In the genomic region with DNA sequence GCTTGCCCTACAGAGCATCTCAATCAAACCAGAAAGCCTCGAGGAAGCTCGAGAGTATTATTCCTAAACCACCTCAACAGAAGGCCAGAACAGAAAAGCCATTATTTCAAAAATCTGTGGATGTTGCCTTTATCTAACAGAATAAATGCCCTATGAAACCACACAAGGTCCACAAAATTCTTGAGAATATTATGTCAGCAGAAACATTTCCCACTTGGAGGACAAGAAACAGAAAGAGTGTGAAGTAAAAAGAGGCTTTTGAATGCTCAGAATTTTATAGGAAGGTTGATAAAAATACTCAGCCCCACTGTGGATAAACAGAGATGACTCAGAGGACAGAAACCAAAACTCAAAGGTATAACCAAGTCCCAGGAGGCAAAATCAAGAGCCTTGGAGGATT, we compare ENCODE assay signal across 23 cellular contexts.
"Had no signal": no experiment of that assay in that cellular context is flagged by ENCODE, and none has a peak within 500 bp of the region (broad histone marks: within the 10 kb centered on the region; RNA-seq: fewer than 3 reads in every experiment).

No MANE protein-coding gene starts in this region.

- H3K27ac Mint-ChIP-seq: activated CD4-positive, alpha-beta T cell treated with anti-CD3 and anti-CD28 coated beads, Interleukin-2, amount 10 ng/mL, durations not matched to agents 7 days and 5 days; activated CD8-positive, alpha-beta T cell treated with anti-CD3 and anti-CD28 coated beads, Interleukin-2, amount 10 ng/mL, durations not matched to agents 7 days and 5 days; activated naive CD8-positive, alpha-beta T cell; mesothelial cell of epicardium; natural killer cell; progenitor cell of endocrine pancreas; T-helper 2 cell treated with Interferon-gamma antibody and Interleukin-4, amounts not matched to agents 5 μg/mL and 100 μg/mL, for 36 hours had no signal

- H3K4me3 Mint-ChIP-seq: activated CD4-positive, alpha-beta T cell treated with anti-CD3 and anti-CD28 coated beads, Interleukin-2, amount 10 ng/mL, durations not matched to agents 7 days and 5 days; activated CD8-positive, alpha-beta T cell treated with anti-CD3 and anti-CD28 coated beads, Interleukin-2, amount 10 ng/mL, durations not matched to agents 7 days and 5 days; activated naive CD8-positive, alpha-beta T cell; mesothelial cell of epicardium; natural killer cell; T-helper 2 cell treated with Interferon-gamma antibody and Interleukin-4, amounts not matched to agents 5 μg/mL and 100 μg/mL, for 36 hours had no signal

- DNase-seq: activated CD4-positive, alpha-beta T cell treated with anti-CD3 and anti-CD28 coated beads, Interleukin-2, amount 10 ng/mL, durations not matched to agents 7 days and 5 days; activated CD4-positive, CD25-positive, alpha-beta regulatory T cell treated with anti-CD3 and anti-CD28 coated beads, Interleukin-2, amount 50 U/mL, for 72 hours; activated CD8-positive, alpha-beta T cell treated with anti-CD3 and anti-CD28 coated beads, Interleukin-2, amount 10 ng/mL, durations not matched to agents 7 days and 5 days; activated gamma-delta T cell treated with Interleukin-2 at 50 U/mL for 16 hours; adrenal gland; dermis blood vessel endothelial cell; effector CD8-positive, alpha-beta T cell; gastrocnemius medialis; hippocampal formation; kidney glomerular epithelial cell; left lung; natural killer cell; retina; spleen; stimulated activated CD4-positive, alpha-beta T cell treated with anti-CD3 and anti-CD28 coated beads, Interleukin-4, amount 100 ng/mL, for 1 hour; stimulated activated naive CD4-positive, alpha-beta T cell; testis; trophoblast cell; WERI-Rb-1 had no signal

- H3K27me3 Mint-ChIP-seq: activated CD4-positive, alpha-beta T cell treated with anti-CD3 and anti-CD28 coated beads, Interleukin-2, amount 10 ng/mL, durations not matched to agents 7 days and 5 days; activated naive CD8-positive, alpha-beta T cell; progenitor cell of endocrine pancreas had no signal

- H3K4me1 Mint-ChIP-seq: activated CD4-positive, alpha-beta T cell treated with anti-CD3 and anti-CD28 coated beads, Interleukin-2, amount 10 ng/mL, durations not matched to agents 7 days and 5 days; mesothelial cell of epicardium; natural killer cell had no signal

- H3K36me3 Mint-ChIP-seq: activated naive CD8-positive, alpha-beta T cell; mesothelial cell of epicardium; natural killer cell had no signal
